Comparison of ENCODE assay signal across 8 cellular contexts in the genomic region with DNA sequence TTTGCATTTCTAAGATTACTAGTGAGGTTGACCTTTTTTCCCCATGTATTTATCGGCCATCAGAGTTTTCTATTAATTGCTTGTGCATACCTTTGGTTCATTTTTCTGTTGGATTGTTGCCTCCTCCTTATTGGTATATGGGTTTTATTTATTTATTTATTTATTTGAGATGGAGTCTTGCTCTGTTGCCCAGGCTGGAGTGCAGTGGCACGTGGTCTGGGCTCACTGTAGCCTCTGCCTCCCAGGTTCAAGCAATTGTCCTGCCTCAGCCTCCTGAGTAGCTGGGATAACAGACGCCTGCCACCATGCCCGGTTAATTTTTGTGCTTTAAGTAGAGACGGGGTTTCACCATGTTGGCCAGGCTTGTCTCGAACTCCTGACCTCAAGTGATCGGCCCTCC. TPM values are rescaled to one million over a fixed set of nuclear protein-coding genes. Genes with fewer than 3 reads are reported as not detected.
A peak's percentile ranks its signal among the peaks of the same experiment; 100 is the strongest.
DNase-seq lines count a peak whose midpoint lies in the region; ATAC-seq and TF ChIP-seq lines count a peak whose summit lies in the region.
"Not testable (repeated sequence)": the region's sequence is repeated elsewhere in the genome, so short reads cannot be mapped to it uniquely, and the experiment has no call there.

No MANE protein-coding gene starts in this region.

- peaks cover 100% of the 10 kb centered on the region for H3K79me2 ChIP-seq in hepatocyte

- peak overlapping the region; percentile 85 for H3K4me2 ChIP-seq in hepatocyte

- peak overlapping the region in 1 of 5 donors; percentile 20 for H3K9ac ChIP-seq in subcutaneous abdominal adipose tissue (ENCODE audit: low read length in 5 of 5)

- H3K4me3 ChIP-seq in HEK293 (ENCODE audit: low read depth, low read length); hepatocyte; subcutaneous abdominal adipose tissue (ENCODE audit: low read depth in 1 of 5, low read length in 5 of 5): not testable (repeated sequence)

- H4K20me1 ChIP-seq in hepatocyte (ENCODE audit: insufficient read depth, poor library complexity, severe bottlenecking): peaks cover 100% of the 10 kb centered on the region

- not testable (repeated sequence) for TF ChIP-seq CTCF in CD4-positive, alpha-beta T cell (IDR thresholded peaks at IDR 0.05); HEK293 (tag by site-specific recombination; IDR thresholded peaks at IDR 0.05); hepatocyte (IDR thresholded peaks at IDR 0.05; ENCODE audit: poor library complexity)

- H3K9me2 ChIP-seq in hepatocyte (replicated peaks; ENCODE audit: insufficient read depth): not testable (repeated sequence)

- H2AFZ ChIP-seq in hepatocyte: not testable (repeated sequence)

- WGBS in hepatocyte (ENCODE audit: low lambda C conversion rate, missing lambda C conversion rate): 95% methylated on average over 7 of the region's 7 CpGs

- H3K4me1 ChIP-seq in HEK293 (ENCODE audit: control insufficient read depth, insufficient read depth, low read length) (peaks cover 37% of the 10 kb centered on the region), hepatocyte (ENCODE audit: insufficient read depth) (peaks cover 51% of the 10 kb centered on the region), subcutaneous abdominal adipose tissue (ENCODE audit: control insufficient read depth in 5 of 5, insufficient read depth in 5 of 5, low read length in 5 of 5) (peaks cover 12 to 60% (median 45%) of the 10 kb centered on the region in 5 donors)

- H3K36me3 ChIP-seq in HEK293 (ENCODE audit: control insufficient read depth in 2 of 2, insufficient read depth in 1 of 2, low read length in 2 of 2): peaks cover 0 to 12% of the 10 kb centered on the region in 2 experiments; a peak in 1 of 3 replicates
- not testable (repeated sequence) for H3K36me3 ChIP-seq in hepatocyte (replicated peaks; ENCODE audit: insufficient read depth, low read depth); subcutaneous abdominal adipose tissue (ENCODE audit: control insufficient read depth in 5 of 5, insufficient read depth in 5 of 5, low read length in 5 of 5)

- DNase-seq in CD4-positive, alpha-beta T cell; T-helper 17 cell; activated T-cell treated with anti-CD3 and anti-CD28 coated beads, Interleukin-2, amount 50 U/mL, for 24 hours; activated naive CD8-positive, alpha-beta T cell treated with anti-CD3 and anti-CD28 coated beads for 36 hours; hepatocyte (ENCODE audit: low spot score); natural killer cell treated with Interleukin-12 subunit alpha and Interleukin-12 subunit beta and Interleukin-15 and Interleukin-18, amount 100 ng/mL, for 72 hours (ENCODE audit: low spot score): not testable (repeated sequence)

- not testable (repeated sequence) for H3K27ac ChIP-seq in CD4-positive, alpha-beta T cell (ENCODE audit: low read depth, low read length); HEK293 (ENCODE audit: extremely low read depth, low read depth, low read length); hepatocyte
- peak overlapping the region; percentile 24 for H3K27ac ChIP-seq in subcutaneous abdominal adipose tissue (ENCODE audit: low read depth, low read length)

- intact Hi-C loops in CD4-positive, alpha-beta T cell (cut with DNase I, micrococcal nuclease): loop anchor here (10.0 kb wide), 5 partner anchors 49 to 491 kb away; a partner anchor contains a TSS

- not testable (repeated sequence) for H3K9me3 ChIP-seq in CD4-positive, alpha-beta T cell (ENCODE audit: control insufficient read depth, low read length); HEK293 (ENCODE audit: control insufficient read depth, insufficient read depth, low read depth, low read length); T-helper 17 cell (ENCODE audit: control insufficient read depth, low read length, poor library complexity, severe bottlenecking); hepatocyte (ENCODE audit: low read depth); subcutaneous abdominal adipose tissue (ENCODE audit: control insufficient read depth in 5 of 5, low read length in 5 of 5)

- not testable (repeated sequence) for H3K9me3 Mint-ChIP-seq in CD4-positive, alpha-beta T cell; activated T-cell treated with anti-CD3 and anti-CD28 coated beads, Interleukin-2, amount 50 U/mL, for 24 hours; activated naive CD8-positive, alpha-beta T cell treated with anti-CD3 and anti-CD28 coated beads for 36 hours; natural killer cell treated with Interleukin-12 subunit alpha and Interleukin-12 subunit beta and Interleukin-15 and Interleukin-18, amount 100 ng/mL, for 72 hours

- H3K4me3 Mint-ChIP-seq in CD4-positive, alpha-beta T cell: peak overlapping the region; percentile 76
- H3K4me3 Mint-ChIP-seq in T-helper 17 cell: peak overlapping the region; percentile 60
- H3K4me3 Mint-ChIP-seq in activated T-cell treated with anti-CD3 and anti-CD28 coated beads, Interleukin-2, amount 50 U/mL, for 24 hours: peak overlapping the region; percentile 0
- not testable (repeated sequence) for H3K4me3 Mint-ChIP-seq in activated naive CD8-positive, alpha-beta T cell treated with anti-CD3 and anti-CD28 coated beads for 36 hours
- H3K4me3 Mint-ChIP-seq in natural killer cell treated with Interleukin-12 subunit alpha and Interleukin-12 subunit beta and Interleukin-15 and Interleukin-18, amount 100 ng/mL, for 72 hours: peak overlapping the region; percentile 59

- POLR2A ChIA-PET in CD4-positive, alpha-beta T cell (lab: Charles Lee): interaction anchor here (0.6 kb wide), 1 partner anchor 9 kb away, joined by 3 read pairs; no protein-coding TSS in a partner anchor
- POLR2A ChIA-PET in HEK293 (lab: Yijun Ruan, JAX): not testable (repeated sequence)

- CTCF ChIA-PET in CD4-positive, alpha-beta T cell (lab: Charles Lee); HEK293 (lab: Yijun Ruan, JAX): not testable (repeated sequence)

- peaks cover 60% of the 10 kb centered on the region for H3K36me3 Mint-ChIP-seq in CD4-positive, alpha-beta T cell (ENCODE audit: low read depth)
- H3K36me3 Mint-ChIP-seq in T-helper 17 cell (ENCODE audit: low read depth): not testable (repeated sequence)
- H3K36me3 Mint-ChIP-seq in activated T-cell treated with anti-CD3 and anti-CD28 coated beads, Interleukin-2, amount 50 U/mL, for 24 hours (ENCODE audit: low read depth): peaks cover 84% of the 10 kb centered on the region
- peaks cover 30% of the 10 kb centered on the region for H3K36me3 Mint-ChIP-seq in activated naive CD8-positive, alpha-beta T cell treated with anti-CD3 and anti-CD28 coated beads for 36 hours
- peaks cover 17% of the 10 kb centered on the region for H3K36me3 Mint-ChIP-seq in natural killer cell treated with Interleukin-12 subunit alpha and Interleukin-12 subunit beta and Interleukin-15 and Interleukin-18, amount 100 ng/mL, for 72 hours

- peak overlapping the region; percentile 57 for H3K27ac Mint-ChIP-seq in CD4-positive, alpha-beta T cell
- peak overlapping the region; percentile 91 for H3K27ac Mint-ChIP-seq in T-helper 17 cell
- H3K27ac Mint-ChIP-seq in activated T-cell treated with anti-CD3 and anti-CD28 coated beads, Interleukin-2, amount 50 U/mL, for 24 hours: peak overlapping the region; percentile 62
- peak overlapping the region; percentile 50 for H3K27ac Mint-ChIP-seq in activated naive CD8-positive, alpha-beta T cell treated with anti-CD3 and anti-CD28 coated beads for 36 hours
- H3K27ac Mint-ChIP-seq in natural killer cell treated with Interleukin-12 subunit alpha and Interleukin-12 subunit beta and Interleukin-15 and Interleukin-18, amount 100 ng/mL, for 72 hours: peak overlapping the region in 1 of 2 donors; percentile 54

- not testable (repeated sequence) for ATAC-seq in CD4-positive, alpha-beta T cell (ENCODE audit: poor library complexity); T-helper 17 cell; natural killer cell treated with Interleukin-12 subunit alpha and Interleukin-12 subunit beta and Interleukin-15 and Interleukin-18, amount 100 ng/mL, for 72 hours

- not testable (repeated sequence) for H3K27me3 Mint-ChIP-seq in CD4-positive, alpha-beta T cell; T-helper 17 cell; activated T-cell treated with anti-CD3 and anti-CD28 coated beads, Interleukin-2, amount 50 U/mL, for 24 hours; activated naive CD8-positive, alpha-beta T cell treated with anti-CD3 and anti-CD28 coated beads for 36 hours; natural killer cell treated with Interleukin-12 subunit alpha and Interleukin-12 subunit beta and Interleukin-15 and Interleukin-18, amount 100 ng/mL, for 72 hours

- H3K4me1 Mint-ChIP-seq in CD4-positive, alpha-beta T cell (ENCODE audit: low read depth): peaks cover 79% of the 10 kb centered on the region
- peaks cover 43% of the 10 kb centered on the region for H3K4me1 Mint-ChIP-seq in T-helper 17 cell
- peaks cover 84% of the 10 kb centered on the region for H3K4me1 Mint-ChIP-seq in activated T-cell treated with anti-CD3 and anti-CD28 coated beads, Interleukin-2, amount 50 U/mL, for 24 hours (ENCODE audit: low read depth)
- peaks cover 50% of the 10 kb centered on the region for H3K4me1 Mint-ChIP-seq in activated naive CD8-positive, alpha-beta T cell treated with anti-CD3 and anti-CD28 coated beads for 36 hours
- peaks cover 39 to 68% of the 10 kb centered on the region in 2 donors for H3K4me1 Mint-ChIP-seq in natural killer cell treated with Interleukin-12 subunit alpha and Interleukin-12 subunit beta and Interleukin-15 and Interleukin-18, amount 100 ng/mL, for 72 hours (ENCODE audit: low read depth in 2 of 2)

- H3K27me3 ChIP-seq in CD4-positive, alpha-beta T cell (ENCODE audit: control insufficient read depth, insufficient read depth, low read length); hepatocyte; subcutaneous abdominal adipose tissue (ENCODE audit: control insufficient read depth in 5 of 5, insufficient read depth in 4 of 5, low read length in 5 of 5): not testable (repeated sequence)

RNA-seq across cellular contexts. Expression of a gene that starts 6.2 kb away (rescaled TPM):
- 10 to 100 TPM; 44.2 to 50.1 TPM for total RNA-seq in CD4-positive, alpha-beta T cell
- total RNA-seq in T-helper 17 cell (10 to 100 TPM; 50.8 to 55.8 TPM), hepatocyte (71.7 and 74.0 TPM in 2 replicates)
- total RNA-seq in activated naive CD8-positive, alpha-beta T cell treated with anti-CD3 and anti-CD28 coated beads for 36 hours: 10 to 100 TPM; 35.0 to 37.2 TPM
- polyA plus RNA-seq in hepatocyte: 28.4 and 31.5 TPM in 2 replicates
- total RNA-seq in natural killer cell treated with Interleukin-12 subunit alpha and Interleukin-12 subunit beta and Interleukin-15 and Interleukin-18, amount 100 ng/mL, for 72 hours: 10 to 100 TPM; 57.7 to 78.1 TPM
